Comparison of ENCODE assay signal across 1 cellular context in genomic region chr5:77418601-77419591, GRCh38.
TF ChIP-seq lines count a peak whose summit lies in the region.

No MANE protein-coding gene starts in this region.

TF ChIP-seq in IMR-90, 13 proteins besides CTCF, POLR2A, EP300 and RAD21:
- TF ChIP-seq RFX5 (IDR thresholded peaks at IDR 0.05; ENCODE audit: low read depth, low read length) (no peak), RCOR1 (IDR thresholded peaks at IDR 0.05; ENCODE audit: insufficient replicate concordance, low read length) (no peak), CHD1 (IDR thresholded peaks at IDR 0.05; ENCODE audit: low read depth, low read length) (no peak), MAFK (IDR thresholded peaks at IDR 0.05; ENCODE audit: low read depth, low read length) (no peak), MXI1 (IDR thresholded peaks at IDR 0.05; ENCODE audit: borderline replicate concordance, low read depth, low read length) (no peak), FOS (IDR thresholded peaks at IDR 0.05; ENCODE audit: low read depth, low read length) (no peak), MAZ (IDR thresholded peaks at IDR 0.05; ENCODE audit: borderline replicate concordance, low read depth, low read length) (no peak), NFE2L2 (IDR thresholded peaks at IDR 0.05; ENCODE audit: low read depth, low read length) (no peak), USF2 (IDR thresholded peaks at IDR 0.05; ENCODE audit: low read depth, low read length) (no peak), CEBPB (IDR thresholded peaks at IDR 0.05; ENCODE audit: low read depth, low read length) (no peak), BHLHE40 (IDR thresholded peaks at IDR 0.05; ENCODE audit: low read depth, low read length) (no peak), SMC3 (IDR thresholded peaks at IDR 0.05; ENCODE audit: low read depth, low read length) (no peak)
- TF ChIP-seq, protein P1, sequence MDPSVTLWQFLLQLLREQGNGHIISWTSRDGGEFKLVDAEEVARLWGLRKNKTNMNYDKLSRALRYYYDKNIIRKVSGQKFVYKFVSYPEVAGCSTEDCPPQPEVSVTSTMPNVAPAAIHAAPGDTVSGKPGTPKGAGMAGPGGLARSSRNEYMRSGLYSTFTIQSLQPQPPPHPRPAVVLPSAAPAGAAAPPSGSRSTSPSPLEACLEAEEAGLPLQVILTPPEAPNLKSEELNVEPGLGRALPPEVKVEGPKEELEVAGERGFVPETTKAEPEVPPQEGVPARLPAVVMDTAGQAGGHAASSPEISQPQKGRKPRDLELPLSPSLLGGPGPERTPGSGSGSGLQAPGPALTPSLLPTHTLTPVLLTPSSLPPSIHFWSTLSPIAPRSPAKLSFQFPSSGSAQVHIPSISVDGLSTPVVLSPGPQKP (IDR thresholded peaks at IDR 0.05; ENCODE audit: borderline replicate concordance, low read depth, low read length), result no peak
